ENCODE assay signal across 29 cellular contexts in the genomic region with DNA sequence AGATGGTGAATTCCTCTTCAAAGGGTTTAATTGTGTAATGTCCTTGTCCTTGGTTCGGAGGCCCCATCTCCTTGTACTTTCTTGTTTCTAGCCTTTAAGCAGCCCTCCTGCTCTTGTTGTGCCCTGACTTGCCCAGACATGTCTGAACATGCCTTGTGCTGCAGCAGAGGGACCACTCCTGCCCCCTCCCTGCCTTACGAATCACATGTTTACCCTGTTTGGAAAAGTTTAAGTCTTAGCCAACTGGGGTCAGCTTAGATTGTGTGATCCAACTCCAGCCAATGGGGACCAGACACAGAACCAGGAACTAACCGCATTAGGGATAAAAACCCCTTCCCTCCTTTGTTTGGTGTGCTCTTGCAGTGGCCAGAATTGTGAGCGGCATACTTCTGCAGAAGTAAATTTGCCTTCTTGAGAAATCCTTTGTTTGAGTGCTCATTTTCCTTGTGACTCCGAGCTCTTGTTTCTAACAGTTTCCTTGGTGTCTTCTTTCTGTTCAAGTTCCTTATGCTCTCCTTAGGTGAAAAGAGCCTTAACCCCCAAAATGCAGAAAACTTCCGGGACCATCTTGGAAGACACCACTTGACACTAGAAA. TPM values are rescaled to one million over a fixed set of nuclear protein-coding genes. Genes with fewer than 3 reads are reported as not detected.
A peak's percentile ranks its signal among the peaks of the same experiment; 100 is the strongest.
DNase-seq lines count a peak whose midpoint lies in the region; ATAC-seq, FAIRE-seq and TF ChIP-seq lines count a peak whose summit lies in the region.
"Had no signal": no experiment of that assay in that cellular context is flagged by ENCODE, and none has a peak within 500 bp of the region (broad histone marks: within the 10 kb centered on the region; RNA-seq: fewer than 3 reads in every experiment).

No MANE protein-coding gene starts in this region.

- no peak overlapping the region for H3K9ac ChIP-seq in mesenchymal stem cell (ENCODE audit: low read length)
- H3K9ac ChIP-seq: BLaER1 had no signal

- H3K4me2 ChIP-seq in A549 (no peak overlapping the region), mesenchymal stem cell (ENCODE audit: low read length, poor library complexity, severe bottlenecking) (no peak overlapping the region)
- H3K4me2 ChIP-seq: BLaER1 had no signal

- no peak overlapping the region for H3K18ac ChIP-seq in mesenchymal stem cell (ENCODE audit: low read depth in 1 of 2, low read length in 2 of 2)

- TF ChIP-seq POLR2A in A549 (IDR thresholded peaks at IDR 0.05; ENCODE audit: low read length): no peak

- H3K27me3 Mint-ChIP-seq in brain: peaks cover 7% of the 10 kb centered on the region

- H3K36me3 Mint-ChIP-seq in brain: no peaks in the 10 kb centered on the region
- H3K36me3 Mint-ChIP-seq: mesothelial cell of epicardium had no signal

- H2BK5ac ChIP-seq in mesenchymal stem cell (ENCODE audit: low read depth, low read length, poor library complexity, severe bottlenecking): no peak overlapping the region

- no peak overlapping the region for H3K4me3 ChIP-seq in A549
- no peak overlapping the region for H3K4me3 ChIP-seq in HEK293 (ENCODE audit: low read depth, low read length)
- H3K4me3 ChIP-seq in mesenchymal stem cell (ENCODE audit: insufficient read depth in 1 of 2, low read depth in 1 of 2, low read length in 2 of 2): no peak overlapping the region
- no peak overlapping the region for H3K4me3 ChIP-seq in effector memory CD4-positive, alpha-beta T cell (ENCODE audit: insufficient read depth, low read depth, low read length, poor library complexity, severe bottlenecking)
- H3K4me3 ChIP-seq: BLaER1, colonic mucosa, heart right ventricle, SK-N-MC, upper lobe of left lung had no signal

- CTCF ChIA-PET in A549 (lab: Yijun Ruan, JAX) (interaction anchor here (0.7 to 3.0 kb wide), 6 partner anchors 9 to 148 kb away, joined by 3 to 20 read pairs (median 3); no protein-coding TSS in a partner anchor), HEK293 (lab: Yijun Ruan, JAX) (interaction anchor here (0.6 to 1.6 kb wide), 3 partner anchors 10 to 328 kb away, joined by 3 to 10 read pairs (median 4); no protein-coding TSS in a partner anchor)

- TF ChIP-seq EP300 in A549 (IDR thresholded peaks at IDR 0.05): no peak

- no peak overlapping the region for H3K23ac ChIP-seq in mesenchymal stem cell (ENCODE audit: low read length in 2 of 2)

- FAIRE-seq in A549 (lab: Jason Lieb, UNC): no peak

- no peak overlapping the region for H3K4ac ChIP-seq in mesenchymal stem cell (ENCODE audit: low read depth in 1 of 2, low read length in 2 of 2)

- no peak overlapping the region for H2BK12ac ChIP-seq in mesenchymal stem cell (ENCODE audit: low read length in 2 of 2)

- H3K9me3 Mint-ChIP-seq in brain: peaks cover 10 to 27% (median 12%) of the 10 kb centered on the region in 5 experiments

- H3K4me3 Mint-ChIP-seq in brain: no peak overlapping the region
- H3K4me3 Mint-ChIP-seq: effector memory CD8-positive, alpha-beta T cell; mesothelial cell of epicardium; naive thymus-derived CD4-positive, alpha-beta T cell; T-helper 1 cell treated with Interleukin-12 subunit alpha and Interleukin-12 subunit beta and Interleukin-4 antibody, amounts not matched to agents 30 μg/mL and 1 μg/mL, for 36 hours had no signal

- H3K4me1 ChIP-seq in A549: no peaks in the 10 kb centered on the region
- H3K4me1 ChIP-seq in HEK293 (ENCODE audit: control insufficient read depth, insufficient read depth, low read length): no peaks in the 10 kb centered on the region
- H3K4me1 ChIP-seq in mesenchymal stem cell (ENCODE audit: control insufficient read depth, insufficient read depth, low read depth, low read length): no peaks in the 10 kb centered on the region
- H3K4me1 ChIP-seq in effector memory CD4-positive, alpha-beta T cell (ENCODE audit: control insufficient read depth, insufficient read depth, low read length, poor library complexity, severe bottlenecking): no peaks in the 10 kb centered on the region
- H3K4me1 ChIP-seq: BLaER1, colonic mucosa, heart right ventricle, upper lobe of left lung had no signal

- H3K79me1 ChIP-seq in mesenchymal stem cell (replicated peaks; ENCODE audit: low read length, poor library complexity, severe bottlenecking): no peaks in the 10 kb centered on the region

- no peak overlapping the region for H2AK5ac ChIP-seq in mesenchymal stem cell (ENCODE audit: low read length, severe bottlenecking)

- 60% methylated on average over 6 of the region's 6 CpGs for WGBS in A549 (ENCODE audit: missing lambda C conversion rate)
- WGBS in mesenchymal stem cell: 95% methylated on average over 6 of the region's 6 CpGs

- TF ChIP-seq CTCF in A549 (IDR thresholded peaks at IDR 0.05) (no peak), HEK293 (tag by site-specific recombination; IDR thresholded peaks at IDR 0.05) (no peak), brain (conservative IDR thresholded peaks at IDR 0.05) (no peak)

- no peaks in the 10 kb centered on the region for H3K36me3 ChIP-seq in HEK293 (ENCODE audit: control insufficient read depth in 2 of 2, insufficient read depth in 1 of 2, low read length in 2 of 2)
- H3K36me3 ChIP-seq in mesenchymal stem cell (ENCODE audit: control insufficient read depth in 1 of 2, insufficient read depth in 2 of 2, low read depth in 1 of 2, low read length in 2 of 2): no peaks in the 10 kb centered on the region
- H3K36me3 ChIP-seq in effector memory CD4-positive, alpha-beta T cell (ENCODE audit: control insufficient read depth, insufficient read depth, low read length): no peaks in the 10 kb centered on the region
- H3K36me3 ChIP-seq: BLaER1, brain microvascular endothelial cell, colonic mucosa, heart right ventricle, upper lobe of left lung had no signal

- no peak overlapping the region for H2BK15ac ChIP-seq in mesenchymal stem cell (ENCODE audit: low read depth, poor library complexity, severe bottlenecking)

- no peak overlapping the region for H4K91ac ChIP-seq in mesenchymal stem cell (ENCODE audit: low read length)

- DNase-seq in A549 (ENCODE audit: low read depth in 1 of 2, low spot score in 1 of 2): peak in 1 of 2 experiments; percentile 21
- peak; percentile 18 for DNase-seq in mesenchymal stem cell
- no peak for DNase-seq in effector memory CD4-positive, alpha-beta T cell
- no peak for DNase-seq in SW 1271 (lab: John Stamatoyannopoulos, UW)
- DNase-seq in OCI-M2 (lab: John Stamatoyannopoulos, UW; ENCODE audit: unreplicated experiment): no peak
- DNase-seq: activated CD4-positive, alpha-beta T cell treated with anti-CD3 and anti-CD28 coated beads for 1 hour; activated effector memory CD4-positive, alpha-beta T cell treated with anti-CD3 and anti-CD28 coated beads, Interleukin-2, amount 50 U/mL, for 16 hours; brain microvascular endothelial cell; colonic mucosa; DMS79; effector memory CD8-positive, alpha-beta T cell; foreskin fibroblast; H7; heart right ventricle; KG1; left colon; naive thymus-derived CD4-positive, alpha-beta T cell; NCI-H1417 treated with DMSO at 0.1 percent for 48 hours; NCI-H2081; NCI-H226; NCI-H69; upper lobe of left lung had no signal

- ATAC-seq in A549 (no peak), GM21528 (IDR thresholded peaks at IDR 0.05; ENCODE audit: low FRiP score, unreplicated experiment) (no peak)
- ATAC-seq: effector memory CD8-positive, alpha-beta T cell; heart right ventricle; left colon; naive thymus-derived CD4-positive, alpha-beta T cell had no signal

- H2AFZ ChIP-seq in mesenchymal stem cell (ENCODE audit: low read depth, low read length): no peak overlapping the region

- H3K4me1 Mint-ChIP-seq in brain: peaks cover 13% of the 10 kb centered on the region
- H3K4me1 Mint-ChIP-seq: mesothelial cell of epicardium; naive thymus-derived CD4-positive, alpha-beta T cell had no signal

- H2BK120ac ChIP-seq in mesenchymal stem cell (ENCODE audit: low read depth, low read length): no peak overlapping the region

- H3K27me3 ChIP-seq in mesenchymal stem cell (ENCODE audit: control insufficient read depth in 1 of 2, insufficient read depth in 1 of 2, low read length in 2 of 2): peaks cover 0 to 13% of the 10 kb centered on the region in 2 experiments
- no peaks in the 10 kb centered on the region for H3K27me3 ChIP-seq in effector memory CD4-positive, alpha-beta T cell (replicated peaks; ENCODE audit: control insufficient read depth, insufficient read depth, low read length, poor library complexity, severe bottlenecking)
- H3K27me3 ChIP-seq: BLaER1, brain microvascular endothelial cell, colonic mucosa, upper lobe of left lung had no signal

- no peak for TF ChIP-seq RAD21 in A549 (conservative IDR thresholded peaks at IDR 0.05 in 1 of 2, IDR thresholded peaks at IDR 0.05 in 1 of 2)

- H3K9me3 ChIP-seq in A549 (peaks cover 7% of the 10 kb centered on the region; the same call in 1 of the 3 replicates), HEK293 (ENCODE audit: control insufficient read depth, insufficient read depth, low read depth, low read length) (no peaks in the 10 kb centered on the region; the same call in 1 of the 2 replicates), mesenchymal stem cell (ENCODE audit: control insufficient read depth, low read length) (peaks cover 17% of the 10 kb centered on the region)
- no peaks in the 10 kb centered on the region for H3K9me3 ChIP-seq in effector memory CD4-positive, alpha-beta T cell (ENCODE audit: control insufficient read depth, low read length)
- H3K9me3 ChIP-seq: colonic mucosa had no signal

- H3K27ac Mint-ChIP-seq in brain: peak overlapping the region in 3 of 5 experiments; percentile 81 to 96 (median 93)
- H3K27ac Mint-ChIP-seq: effector memory CD8-positive, alpha-beta T cell; mesothelial cell of epicardium; T-helper 1 cell treated with Interleukin-12 subunit alpha and Interleukin-12 subunit beta and Interleukin-4 antibody, amounts not matched to agents 30 μg/mL and 1 μg/mL, for 36 hours had no signal

- no peak overlapping the region for H3K14ac ChIP-seq in mesenchymal stem cell (ENCODE audit: low read length in 2 of 2)

- POLR2A ChIA-PET in A549 (lab: Yijun Ruan, JAX): no interaction called here
- POLR2A ChIA-PET in HEK293 (lab: Yijun Ruan, JAX): interaction anchor here (0.7 kb wide), 1 partner anchor 9 kb away, joined by 3 read pairs; no protein-coding TSS in a partner anchor

- H4K8ac ChIP-seq in mesenchymal stem cell (ENCODE audit: low read length): no peak overlapping the region

- H3K27ac ChIP-seq in A549 (no peak overlapping the region), HEK293 (ENCODE audit: extremely low read depth, low read depth, low read length) (no peak overlapping the region), mesenchymal stem cell (ENCODE audit: low read length, poor library complexity, severe bottlenecking) (no peak overlapping the region)
- H3K27ac ChIP-seq in effector memory CD4-positive, alpha-beta T cell (ENCODE audit: insufficient read depth, low read length, poor library complexity, severe bottlenecking): no peak overlapping the region
- H3K27ac ChIP-seq: BLaER1, brain microvascular endothelial cell, colonic mucosa, heart right ventricle, SK-N-MC, upper lobe of left lung had no signal

RNA-seq across cellular contexts. Expression of a gene that starts 29.4 kb away (rescaled TPM):
- polyA plus RNA-seq in A549 (2011; rRNA removed): not detected in 2 replicates
- not detected in 2 replicates for polyA plus RNA-seq in A549 (2012; cell fraction: cytosol; rRNA removed)
- polyA plus RNA-seq in A549 (2012; cell fraction: nucleus; rRNA removed): not detected in 2 replicates
- 0.08 TPM in 1 of 3 replicates, not detected in the others for polyA plus RNA-seq in A549 (2017; fragmentation: RNase III; extraction: RNeasy Plus Mini Kit Qiagen cat#74134 plus additional on column Dnase treatment)
- not detected in 2 replicates for polyA minus RNA-seq in A549 (2011; rRNA and poly(A)+ RNA removed)
- polyA plus RNA-seq in brain (ENCODE audit: insufficient read depth, low read depth, low replicate concordance): not detected
- 0.07 TPM for polyA plus RNA-seq in mesenchymal stem cell (2013, experiment 1 of 2)
- polyA plus RNA-seq in mesenchymal stem cell (2013, experiment 2 of 2): 0.05 TPM
- polyA plus RNA-seq: heart right ventricle; naive thymus-derived CD4-positive, alpha-beta T cell had no signal

RNA-seq across cellular contexts. Expression of a gene that starts 43.6 kb away (rescaled TPM):
- polyA plus RNA-seq in A549 (2011; rRNA removed): 0.22 and 0.31 TPM in 2 replicates
- polyA plus RNA-seq in A549 (2012; cell fraction: cytosol; rRNA removed): 0.17 and 0.31 TPM in 2 replicates
- 0.40 and 0.67 TPM in 2 replicates for polyA plus RNA-seq in A549 (2012; cell fraction: nucleus; rRNA removed)
- 0.94 to 2.1 TPM (median 1.5 TPM) in 3 replicates for polyA plus RNA-seq in A549 (2017; fragmentation: RNase III; extraction: RNeasy Plus Mini Kit Qiagen cat#74134 plus additional on column Dnase treatment)
- polyA minus RNA-seq in A549 (2011; rRNA and poly(A)+ RNA removed): 0.15 TPM in 1 of 2 replicates, not detected in the other
- polyA plus RNA-seq in brain (ENCODE audit: insufficient read depth, low read depth, low replicate concordance): 3.7 TPM
- 20.4 TPM for polyA plus RNA-seq in mesenchymal stem cell (2013, experiment 1 of 2)
- polyA plus RNA-seq in mesenchymal stem cell (2013, experiment 2 of 2): 22.5 TPM
